13 cellular contexts compared by ENCODE assay signal in genomic region chr15:63708141-63708772, GRCh38.
A peak's percentile ranks its signal among the peaks of the same experiment; 100 is the strongest.
DNase-seq lines count a peak whose midpoint lies in the region; ATAC-seq and TF ChIP-seq lines count a peak whose summit lies in the region.
"Had no signal": no experiment of that assay in that cellular context is flagged by ENCODE, and none has a peak within 500 bp of the region (broad histone marks: within the 10 kb centered on the region; RNA-seq: fewer than 3 reads in every experiment).

No MANE protein-coding gene starts in this region.

- H3K27me3 Mint-ChIP-seq in CD4-positive, CD25-positive, alpha-beta regulatory T cell, result no peaks in the 10 kb centered on the region
- no peaks in the 10 kb centered on the region for H3K27me3 Mint-ChIP-seq in chondrocyte (ENCODE audit: low read depth)

- H3K27ac ChIP-seq in CD4-positive, CD25-positive, alpha-beta regulatory T cell (ENCODE audit: insufficient read depth, low read length, poor library complexity, severe bottlenecking), result peak overlapping the region; percentile 90
- H3K27ac ChIP-seq in HEK293 (ENCODE audit: extremely low read depth, low read depth, low read length), result no peak overlapping the region
- H3K27ac ChIP-seq: WERI-Rb-1 had no signal

- no peak for TF ChIP-seq CTCF in HEK293 (tag by site-specific recombination; IDR thresholded peaks at IDR 0.05)
- no peak for TF ChIP-seq CTCF in mucosa of descending colon (IDR thresholded peaks at IDR 0.05)
- TF ChIP-seq CTCF in chondrocyte (IDR thresholded peaks at IDR 0.05), result no peak

- peak overlapping the region in 1 of 3 donors; percentile 95 for H3K27ac Mint-ChIP-seq in CD4-positive, CD25-positive, alpha-beta regulatory T cell
- no peak overlapping the region for H3K27ac Mint-ChIP-seq in chondrocyte (ENCODE audit: unreplicated experiment)
- H3K27ac Mint-ChIP-seq: HFFc6 had no signal

- DNase-seq in CD4-positive, CD25-positive, alpha-beta regulatory T cell, result peak; percentile 16 to 85 (median 82)
- DNase-seq in amniotic epithelial cell (ENCODE audit: low read depth) (peak; percentile 74), mucosa of descending colon (no peak), chondrocyte (ENCODE audit: low spot score) (no peak)
- DNase-seq: adrenal gland, Calu3, HFFc6, MG63, NCI-H345, WERI-Rb-1 had no signal

- H3K9me3 Mint-ChIP-seq in CD4-positive, CD25-positive, alpha-beta regulatory T cell, result no peaks in the 10 kb centered on the region
- no peaks in the 10 kb centered on the region for H3K9me3 Mint-ChIP-seq in chondrocyte (ENCODE audit: low read depth)
- H3K9me3 Mint-ChIP-seq: HFFc6 had no signal

- no peaks in the 10 kb centered on the region for H3K27me3 ChIP-seq in CD4-positive, CD25-positive, alpha-beta regulatory T cell (ENCODE audit: control insufficient read depth, insufficient read depth, low read length)
- H3K27me3 ChIP-seq: adrenal gland, MG63 had no signal

- peak overlapping the region; percentile 74 for H3K4me3 ChIP-seq in CD4-positive, CD25-positive, alpha-beta regulatory T cell (ENCODE audit: low read depth, low read length)
- H3K4me3 ChIP-seq in HEK293 (ENCODE audit: low read depth, low read length) (no peak overlapping the region), mucosa of descending colon (no peak overlapping the region)
- H3K4me3 ChIP-seq: adrenal gland, MG63 had no signal

- H3K4me1 ChIP-seq in CD4-positive, CD25-positive, alpha-beta regulatory T cell (ENCODE audit: control insufficient read depth, insufficient read depth, low read length, poor library complexity, severe bottlenecking), result peaks cover 52% of the 10 kb centered on the region
- H3K4me1 ChIP-seq in HEK293 (ENCODE audit: control insufficient read depth, insufficient read depth, low read length) (no peaks in the 10 kb centered on the region), mucosa of descending colon (ENCODE audit: low read depth) (no peaks in the 10 kb centered on the region)

- POLR2A ChIA-PET in HEK293 (lab: Yijun Ruan, JAX), result no interaction called here

- H3K9me3 ChIP-seq in CD4-positive, CD25-positive, alpha-beta regulatory T cell (ENCODE audit: control insufficient read depth in 2 of 2, low read length in 2 of 2), result no peaks in the 10 kb centered on the region
- no peaks in the 10 kb centered on the region for H3K9me3 ChIP-seq in HEK293 (ENCODE audit: control insufficient read depth, insufficient read depth, low read depth, low read length)
- no peaks in the 10 kb centered on the region for H3K9me3 ChIP-seq in mucosa of descending colon
- H3K9me3 ChIP-seq: adrenal gland, MG63 had no signal

- H3K36me3 Mint-ChIP-seq in CD4-positive, CD25-positive, alpha-beta regulatory T cell, result peaks cover 12% of the 10 kb centered on the region
- H3K36me3 Mint-ChIP-seq in chondrocyte (ENCODE audit: low read depth), result peaks cover 4% of the 10 kb centered on the region

- CTCF ChIA-PET in HEK293 (lab: Yijun Ruan, JAX), result no interaction called here

- intact Hi-C loops in mucosa of descending colon (cut with DNase I, micrococcal nuclease), result no loop called here

- H3K36me3 ChIP-seq in CD4-positive, CD25-positive, alpha-beta regulatory T cell (ENCODE audit: control insufficient read depth, insufficient read depth, low read length), result peaks cover 29% of the 10 kb centered on the region
- H3K36me3 ChIP-seq in HEK293 (ENCODE audit: control insufficient read depth in 2 of 2, insufficient read depth in 1 of 2, low read length in 2 of 2), result peaks cover 0 to 18% of the 10 kb centered on the region in 2 experiments
- H3K36me3 ChIP-seq in mucosa of descending colon (ENCODE audit: low read depth), result no peaks in the 10 kb centered on the region

- peak overlapping the region; percentile 40 to 66 (median 55) for H3K4me3 Mint-ChIP-seq in CD4-positive, CD25-positive, alpha-beta regulatory T cell
- H3K4me3 Mint-ChIP-seq in chondrocyte (ENCODE audit: unreplicated experiment), result no peak overlapping the region
- H3K4me3 Mint-ChIP-seq: HFFc6 had no signal

- H3K4me1 Mint-ChIP-seq in CD4-positive, CD25-positive, alpha-beta regulatory T cell, result peaks cover 14 to 28% (median 20%) of the 10 kb centered on the region in 4 donors
- no peaks in the 10 kb centered on the region for H3K4me1 Mint-ChIP-seq in chondrocyte (ENCODE audit: low read depth)

- peak; percentile 93 to 95 for ATAC-seq in CD4-positive, CD25-positive, alpha-beta regulatory T cell (ENCODE audit: low read depth in 2 of 2)
- ATAC-seq in mucosa of descending colon (peak; percentile 70), HG02970 (IDR thresholded peaks at IDR 0.05; ENCODE audit: low FRiP score, unreplicated experiment) (no peak), GM21786 (IDR thresholded peaks at IDR 0.05; ENCODE audit: unreplicated experiment) (no peak)

TF ChIP-seq in HEK293, 187 proteins besides CTCF, POLR2A, EP300 and RAD21:
- TF ChIP-seq ZNF610 (tag by site-specific recombination; IDR thresholded peaks at IDR 0.05; ENCODE audit: borderline replicate concordance), result no peak
- peak; percentile 27; the same call in 1 of the 2 replicates for TF ChIP-seq FEZF1 (tag by site-specific recombination; IDR thresholded peaks at IDR 0.05)

Comparison
In these comparisons a context has a peak if more than half of its experiments do, and no peak if none do; other contexts are left out.
1. ATAC-seq: peak in CD4-positive, CD25-positive, alpha-beta regulatory T cell (2 of 2) and mucosa of descending colon (single experiment); none in HG02970 (single experiment) and GM21786 (single experiment).
2. DNase-seq: peak in CD4-positive, CD25-positive, alpha-beta regulatory T cell (3 of 3) and amniotic epithelial cell (single experiment); none in mucosa of descending colon (0 of 3) and chondrocyte (single experiment).